In genomic region chr9:120874861-120875565, GRCh38 we compare ENCODE assay signal across 10 cellular contexts. TPM values are rescaled to one million over a fixed set of nuclear protein-coding genes. Genes with fewer than 3 reads are reported as not detected.
A peak's percentile ranks its signal among the peaks of the same experiment; 100 is the strongest.
DNase-seq lines count a peak whose midpoint lies in the region; ATAC-seq and TF ChIP-seq lines count a peak whose summit lies in the region.
"Had no signal": no experiment of that assay in that cellular context is flagged by ENCODE, and none has a peak within 500 bp of the region (broad histone marks: within the 10 kb centered on the region; RNA-seq: fewer than 3 reads in every experiment).

No MANE protein-coding gene starts in this region.

- H3K36me3 ChIP-seq in left ventricle myocardium inferior (peaks cover 5% of the 10 kb centered on the region), urinary bladder (ENCODE audit: insufficient read depth) (no peaks in the 10 kb centered on the region)

- H3K4me3 Mint-ChIP-seq in activated CD8-positive, alpha-beta T cell treated with anti-CD3 and anti-CD28 coated beads for 36 hours, result peak overlapping the region; percentile 91

- CTCF ChIA-PET in activated CD8-positive, alpha-beta T cell treated with anti-CD3 and anti-CD28 coated beads for 36 hours (lab: Charles Lee), result no interaction called here

- no peaks in the 10 kb centered on the region for H3K9me3 Mint-ChIP-seq in activated CD8-positive, alpha-beta T cell treated with anti-CD3 and anti-CD28 coated beads for 36 hours

- peak overlapping the region; percentile 92 for H3K27ac Mint-ChIP-seq in activated CD8-positive, alpha-beta T cell treated with anti-CD3 and anti-CD28 coated beads for 36 hours

- no peak for TF ChIP-seq CTCF in left ventricle myocardium inferior (IDR thresholded peaks at IDR 0.05; ENCODE audit: borderline replicate concordance)
- TF ChIP-seq CTCF in activated CD8-positive, alpha-beta T cell treated with anti-CD3 and anti-CD28 coated beads for 36 hours (IDR thresholded peaks at IDR 0.05), result no peak

- intact Hi-C loops in left ventricle myocardium inferior (cut with micrococcal nuclease) (loop anchor here (10.0 kb wide), 1 partner anchor 50 kb away; the partner anchor contains the start of gene TRAF1), Right ventricle myocardium superior (cut with DNase I) (loop anchor here (5.0 kb wide), 1 partner anchor 42 kb away; no protein-coding TSS in a partner anchor)
- intact Hi-C loops in activated CD8-positive, alpha-beta T cell treated with anti-CD3 and anti-CD28 coated beads for 36 hours (cut with micrococcal nuclease), result loop anchor here (5.0 kb wide), 2 partner anchors 52 to 118 kb away; partner anchors contain the start of gene TRAF1

- WGBS in urinary bladder, result 78% methylated on average over 6 of the region's 6 CpGs

- H3K4me3 ChIP-seq in left ventricle myocardium inferior (no peak overlapping the region), urinary bladder (ENCODE audit: low read depth, low read length) (no peak overlapping the region)

- H3K4me1 ChIP-seq in left ventricle myocardium inferior, result peaks cover 21% of the 10 kb centered on the region
- no peaks in the 10 kb centered on the region for H3K4me1 ChIP-seq in urinary bladder (ENCODE audit: insufficient read depth)

- H3K27me3 ChIP-seq in left ventricle myocardium inferior (ENCODE audit: low read depth) (no peaks in the 10 kb centered on the region), layer of hippocampus (ENCODE audit: control insufficient read depth, insufficient read depth, low read length) (no peaks in the 10 kb centered on the region)

- H3K27me3 Mint-ChIP-seq in activated CD8-positive, alpha-beta T cell treated with anti-CD3 and anti-CD28 coated beads for 36 hours, result no peaks in the 10 kb centered on the region

- DNase-seq in left ventricle myocardium inferior (no peak), Right ventricle myocardium superior (no peak), GM03348 (ENCODE audit: low spot score) (no peak)
- no peak for DNase-seq in activated CD8-positive, alpha-beta T cell treated with anti-CD3 and anti-CD28 coated beads for 36 hours
- DNase-seq: DMS 273 treated with DMSO at 0.1 percent for 48 hours, NCI-H1105 treated with DMSO at 0.1 percent for 48 hours had no signal

- peaks cover 76% of the 10 kb centered on the region for H3K4me1 Mint-ChIP-seq in activated CD8-positive, alpha-beta T cell treated with anti-CD3 and anti-CD28 coated beads for 36 hours (ENCODE audit: low read depth)

- POLR2A ChIA-PET in activated CD8-positive, alpha-beta T cell treated with anti-CD3 and anti-CD28 coated beads for 36 hours (lab: Charles Lee), result interaction anchor here (1.1 to 67.1 kb wide), 4 partner anchors 14 to 37 kb away, joined by 4 to 2439 read pairs (median 10); partner anchors contain the start of gene TRAF1

- no peaks in the 10 kb centered on the region for H3K9me3 ChIP-seq in left ventricle myocardium inferior (replicated peaks)

- H3K27ac ChIP-seq in left ventricle myocardium inferior (replicated peaks) (peak overlapping the region; percentile 95), layer of hippocampus (ENCODE audit: low read depth, low read length) (peak overlapping the region; percentile 86), urinary bladder (ENCODE audit: low read depth) (peak overlapping the region; percentile 95)

- peaks cover 71% of the 10 kb centered on the region for H3K36me3 Mint-ChIP-seq in activated CD8-positive, alpha-beta T cell treated with anti-CD3 and anti-CD28 coated beads for 36 hours (ENCODE audit: low read depth)

- ATAC-seq in Right ventricle myocardium superior (ENCODE audit: poor library complexity), result no peak
- no peak for ATAC-seq in activated CD8-positive, alpha-beta T cell treated with anti-CD3 and anti-CD28 coated beads for 36 hours
- ATAC-seq in HG03135 (IDR thresholded peaks at IDR 0.05; ENCODE audit: unreplicated experiment), result no peak
- no peak for ATAC-seq in HG03280 (IDR thresholded peaks at IDR 0.05; ENCODE audit: unreplicated experiment)

RNA-seq across cellular contexts. Expression of gene PHF19, which starts 2.0 kb away (rescaled TPM):
- total RNA-seq in left ventricle myocardium inferior (13.0 TPM), Right ventricle myocardium superior (11.9 TPM), urinary bladder (36.6 TPM)
- total RNA-seq in activated CD8-positive, alpha-beta T cell treated with anti-CD3 and anti-CD28 coated beads for 36 hours, result 100 to 1,000 TPM; 210 to 216 TPM
- polyA plus RNA-seq in urinary bladder, result 44.6 TPM

RNA-seq across cellular contexts. Expression of gene PSMD5, which starts 32.3 kb away (rescaled TPM):
- 16.2 TPM for total RNA-seq in left ventricle myocardium inferior
- total RNA-seq in Right ventricle myocardium superior, result 14.3 TPM
- 10 to 100 TPM; 52.3 to 55.3 TPM for total RNA-seq in activated CD8-positive, alpha-beta T cell treated with anti-CD3 and anti-CD28 coated beads for 36 hours
- total RNA-seq in urinary bladder, result 38.0 TPM
- 27.6 TPM for polyA plus RNA-seq in urinary bladder

RNA-seq across cellular contexts. Expression of gene TRAF1, which starts 51.6 kb away (rescaled TPM):
- total RNA-seq in left ventricle myocardium inferior (2.6 TPM), Right ventricle myocardium superior (2.2 TPM), urinary bladder (4.5 TPM)
- total RNA-seq in activated CD8-positive, alpha-beta T cell treated with anti-CD3 and anti-CD28 coated beads for 36 hours, result 100 to 1,000 TPM; 147 to 150 TPM
- polyA plus RNA-seq in urinary bladder, result 5.3 TPM

Comparison
In these comparisons a context has a peak if more than half of its experiments do, and no peak if none do; other contexts are left out.
1. RNA of gene TRAF1, which starts 51.6 kb away (total RNA-seq): 147 to 150 TPM in activated CD8-positive, alpha-beta T cell treated with anti-CD3 and anti-CD28 coated beads for 36 hours; 4.5 TPM in urinary bladder (single experiment), 2.6 TPM in left ventricle myocardium inferior (single experiment) and 2.2 TPM in Right ventricle myocardium superior (single experiment); every median in the first group is over 10 times any median in the second.
2. Peak in every context shown above with its lines, with median percentiles within 50 percentile points of each other: H3K27ac ChIP-seq.